Comparison of ENCODE assay signal across 20 cellular contexts in the genomic region with DNA sequence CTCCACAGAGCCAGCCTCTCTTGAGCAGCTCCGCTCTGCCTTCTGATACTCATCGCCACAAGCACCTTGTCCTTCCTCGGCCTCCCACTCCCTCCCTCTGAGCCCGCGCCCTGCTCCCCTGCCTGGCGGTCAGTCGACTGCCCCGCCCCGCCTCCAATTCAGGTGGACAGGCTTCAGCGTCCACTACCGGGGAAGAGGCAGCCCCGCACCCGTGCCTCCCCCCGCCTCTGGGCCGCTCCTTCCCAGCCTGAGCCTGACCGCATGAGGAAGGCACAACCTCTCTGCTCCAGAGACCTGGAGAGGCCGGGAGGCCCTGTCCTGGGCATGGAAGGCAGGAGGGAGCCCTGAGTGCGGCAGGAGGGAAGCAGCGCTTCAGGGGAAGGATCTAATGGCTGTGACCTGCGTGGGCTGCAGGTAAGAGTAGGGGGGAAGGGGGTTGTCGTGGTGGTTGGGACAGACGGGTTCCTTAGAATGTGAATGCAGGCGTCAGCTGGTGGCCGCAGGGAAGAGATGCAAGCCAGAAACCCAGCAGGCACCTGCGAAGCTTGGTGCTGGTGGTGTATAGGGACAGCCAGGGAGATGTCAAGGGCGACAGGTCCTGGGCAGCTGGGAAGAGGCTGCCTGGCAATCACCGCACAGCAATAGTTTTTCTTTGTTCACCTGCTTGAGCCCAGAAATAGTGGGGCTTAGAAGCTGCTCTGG. TPM values are rescaled to one million over a fixed set of nuclear protein-coding genes. Genes with fewer than 3 reads are reported as not detected.
DNase-seq lines count a peak whose midpoint lies in the region; ATAC-seq and TF ChIP-seq lines count a peak whose summit lies in the region.
"Had no signal": no experiment of that assay in that cellular context is flagged by ENCODE, and none has a peak within 500 bp of the region (broad histone marks: within the 10 kb centered on the region; RNA-seq: fewer than 3 reads in every experiment).

No MANE protein-coding gene starts in this region.

- H4K20me1 ChIP-seq in BLaER1 treated with 17β-estradiol and CSF1 and Interleukin-3, amounts not matched to agents 10 nM and 100 nM, result peaks cover 0 to 17% (median 0%) of the 10 kb centered on the region in 11 experiments; a peak in 6 of 22 replicates

- H3K4me1 Mint-ChIP-seq in endodermal cell, result peaks cover 9% of the 10 kb centered on the region
- H3K4me1 Mint-ChIP-seq in naive thymus-derived CD8-positive, alpha-beta T cell, result peaks cover 7 to 33% (median 27%) of the 10 kb centered on the region in 4 donors

- 27 to 30% methylated on average over 10 to 27 of the region's 27 CpGs for WGBS in endodermal cell (ENCODE audit: insufficient coverage in 1 of 2, insufficient read length in 1 of 2), 2 experiments
- no CpG with 5 or more reads among the region's 27 CpGs for WGBS in mesendoderm (ENCODE audit: extremely low coverage, insufficient coverage, low lambda C conversion rate)

- H3K9me3 ChIP-seq in BLaER1 treated with 17β-estradiol and CSF1 and Interleukin-3, amounts not matched to agents 10 nM and 100 nM (replicated peaks in 1 of 11), result peaks cover 0 to 29% (median 12%) of the 10 kb centered on the region in 11 experiments; a peak in 14 of 22 replicates
- H3K9me3 ChIP-seq in HUES6 (ENCODE audit: control insufficient read depth, insufficient read depth, low read depth, low read length) (no peaks in the 10 kb centered on the region), endodermal cell (ENCODE audit: control insufficient read depth, low read length) (peaks cover 8% of the 10 kb centered on the region)
- H3K9me3 ChIP-seq: esophagus squamous epithelium, heart left ventricle, left ventricle myocardium inferior had no signal

- H4K5ac ChIP-seq in mesendoderm (ENCODE audit: low read length), result no peak overlapping the region

- DNase-seq in endodermal cell (peak; percentile 87), mesendoderm (peak; percentile 19), NCI-H2171 (lab: John Stamatoyannopoulos, UW) (no peak)
- DNase-seq in naive thymus-derived CD8-positive, alpha-beta T cell, result no peak
- DNase-seq: activated CD4-positive, alpha-beta T cell treated with anti-CD3 and anti-CD28 coated beads, Interleukin-2, amount 50 U/mL, for 1 hour; brain microvascular endothelial cell; Calu3; dorsolateral prefrontal cortex; esophagus squamous epithelium; heart left ventricle; KG1; left ventricle myocardium inferior; NCI-H1048; RPMI8226; SW 1271 had no signal

- ATAC-seq in naive thymus-derived CD8-positive, alpha-beta T cell, result no peak
- ATAC-seq in GM21825 (IDR thresholded peaks at IDR 0.05; ENCODE audit: unreplicated experiment) (no peak), HG02588 (IDR thresholded peaks at IDR 0.05; ENCODE audit: unreplicated experiment) (no peak)

- H3K36me3 ChIP-seq in BLaER1 treated with 17β-estradiol and CSF1 and Interleukin-3, amounts not matched to agents 10 nM and 100 nM, result peaks cover 0 to under 1% (median 0%) of the 10 kb centered on the region in 11 experiments; a peak in 2 of 22 replicates
- H3K36me3 ChIP-seq in HUES6 (ENCODE audit: control insufficient read depth, insufficient read depth, low read length) (no peaks in the 10 kb centered on the region), endodermal cell (ENCODE audit: control insufficient read depth, insufficient read depth, low read length) (no peaks in the 10 kb centered on the region), mesendoderm (ENCODE audit: control insufficient read depth, insufficient read depth, low read length) (no peaks in the 10 kb centered on the region)
- H3K36me3 ChIP-seq: brain microvascular endothelial cell, esophagus squamous epithelium, heart left ventricle, left ventricle myocardium inferior had no signal

- no peak overlapping the region for H3K18ac ChIP-seq in mesendoderm (ENCODE audit: low read length)

- H3K56ac ChIP-seq in mesendoderm (ENCODE audit: low read length), result peak overlapping the region; percentile 30

- no peak overlapping the region for H2AK5ac ChIP-seq in mesendoderm (ENCODE audit: low read length)

- H3K4me3 ChIP-seq in BLaER1 treated with 17β-estradiol and CSF1 and Interleukin-3, amounts not matched to agents 10 nM and 100 nM, result no peak overlapping the region
- H3K4me3 ChIP-seq in HUES6 (ENCODE audit: low read depth, low read length) (peak overlapping the region; percentile 62), endodermal cell (ENCODE audit: low read length) (no peak overlapping the region), mesendoderm (ENCODE audit: low read length) (no peak overlapping the region)
- H3K4me3 ChIP-seq: esophagus squamous epithelium, heart left ventricle, left ventricle myocardium inferior had no signal

- H3K79me2 ChIP-seq in mesendoderm (ENCODE audit: control insufficient read depth, insufficient read depth, low read length), result no peaks in the 10 kb centered on the region

- no peak overlapping the region for H3K27ac Mint-ChIP-seq in endodermal cell
- peak overlapping the region in 1 of 10 donors; percentile 32 for H3K27ac Mint-ChIP-seq in naive thymus-derived CD8-positive, alpha-beta T cell
- H3K27ac Mint-ChIP-seq: activated naive CD4-positive, alpha-beta T cell treated with anti-CD3 and anti-CD28 coated beads, Interleukin-2, amount 50 U/mL, for 24 hours had no signal

- no peak overlapping the region for H3K9ac ChIP-seq in BLaER1 treated with 17β-estradiol and CSF1 and Interleukin-3, amounts not matched to agents 10 nM and 100 nM
- H3K9ac ChIP-seq in HUES6 (ENCODE audit: low read length) (peak overlapping the region; percentile 18), endodermal cell (ENCODE audit: extremely low read depth, low read length, poor library complexity, severe bottlenecking) (no peak overlapping the region), mesendoderm (ENCODE audit: low read length) (peak overlapping the region; percentile 20)

- peak overlapping the region; percentile 37 for H3K4me3 Mint-ChIP-seq in endodermal cell
- H3K4me3 Mint-ChIP-seq in naive thymus-derived CD8-positive, alpha-beta T cell, result peak overlapping the region in 5 of 10 donors; percentile 5 to 47 (median 22)
- H3K4me3 Mint-ChIP-seq: activated naive CD4-positive, alpha-beta T cell treated with anti-CD3 and anti-CD28 coated beads, Interleukin-2, amount 50 U/mL, for 24 hours had no signal

- H3K4me1 ChIP-seq in BLaER1 treated with 17β-estradiol and CSF1 and Interleukin-3, amounts not matched to agents 10 nM and 100 nM, result peaks cover 10 to 30% (median 17%) of the 10 kb centered on the region in 10 experiments; a peak in 18 of 20 replicates
- H3K4me1 ChIP-seq in HUES6 (ENCODE audit: control insufficient read depth, insufficient read depth, low read length), result peaks cover 20% of the 10 kb centered on the region
- no peaks in the 10 kb centered on the region for H3K4me1 ChIP-seq in endodermal cell (ENCODE audit: control insufficient read depth, insufficient read depth, low read length)
- no peaks in the 10 kb centered on the region for H3K4me1 ChIP-seq in mesendoderm (ENCODE audit: control insufficient read depth, low read depth, low read length)

- peaks cover 9% of the 10 kb centered on the region for H3K36me3 Mint-ChIP-seq in endodermal cell (ENCODE audit: low read depth)
- H3K36me3 Mint-ChIP-seq in naive thymus-derived CD8-positive, alpha-beta T cell, result peaks cover 0 to 5% (median under 1%) of the 10 kb centered on the region in 3 donors

- no peak overlapping the region for H3K23ac ChIP-seq in mesendoderm (ENCODE audit: low read length)

- no peak overlapping the region for H2BK5ac ChIP-seq in mesendoderm (ENCODE audit: low read length)

- H3K27me3 Mint-ChIP-seq in endodermal cell (ENCODE audit: insufficient read depth), result peaks cover 68% of the 10 kb centered on the region
- H3K27me3 Mint-ChIP-seq in naive thymus-derived CD8-positive, alpha-beta T cell, result peaks cover 28 to 66% (median 51%) of the 10 kb centered on the region in 5 donors

- no peak for TF ChIP-seq CTCF in endodermal cell (conservative IDR thresholded peaks at IDR 0.05)

- H3K27me3 ChIP-seq in BLaER1 treated with 17β-estradiol and CSF1 and Interleukin-3, amounts not matched to agents 10 nM and 100 nM, result peaks cover 47 to 54% (median 52%) of the 10 kb centered on the region in 11 experiments
- peaks cover 61% of the 10 kb centered on the region for H3K27me3 ChIP-seq in HUES6 (ENCODE audit: control insufficient read depth, insufficient read depth, low read length)
- peaks cover 62% of the 10 kb centered on the region for H3K27me3 ChIP-seq in endodermal cell (ENCODE audit: control insufficient read depth, insufficient read depth, low read length, poor library complexity, severe bottlenecking)
- peaks cover 34% of the 10 kb centered on the region for H3K27me3 ChIP-seq in mesendoderm (ENCODE audit: insufficient read depth, low read length, poor library complexity)

- peak overlapping the region in 9 of 11 experiments; percentile 26 to 65 (median 51); a peak in 18 of 22 replicates for H3K4me2 ChIP-seq in BLaER1 treated with 17β-estradiol and CSF1 and Interleukin-3, amounts not matched to agents 10 nM and 100 nM
- peak overlapping the region; percentile 14 for H3K4me2 ChIP-seq in mesendoderm (ENCODE audit: low read length)

- H3K79me1 ChIP-seq in mesendoderm (ENCODE audit: low read length), result no peaks in the 10 kb centered on the region

- no peak overlapping the region for H3K27ac ChIP-seq in BLaER1 treated with 17β-estradiol and CSF1 and Interleukin-3, amounts not matched to agents 10 nM and 100 nM
- H3K27ac ChIP-seq in HUES6 (ENCODE audit: low read depth, low read length), result no peak overlapping the region
- H3K27ac ChIP-seq in endodermal cell (ENCODE audit: low read depth, low read length), result no peak overlapping the region
- H3K27ac ChIP-seq in mesendoderm (ENCODE audit: low read depth, low read length), result no peak overlapping the region
- H3K27ac ChIP-seq: brain microvascular endothelial cell, dorsolateral prefrontal cortex, esophagus squamous epithelium, heart left ventricle, left ventricle myocardium inferior had no signal

- POLR2A ChIA-PET in naive thymus-derived CD8-positive, alpha-beta T cell (lab: Charles Lee), result no interaction called here

- peaks cover 17% of the 10 kb centered on the region for H3K9me3 Mint-ChIP-seq in endodermal cell
- H3K9me3 Mint-ChIP-seq in naive thymus-derived CD8-positive, alpha-beta T cell, result peaks cover 0 to 2% (median 0%) of the 10 kb centered on the region in 9 donors
- H3K9me3 Mint-ChIP-seq: activated naive CD4-positive, alpha-beta T cell treated with anti-CD3 and anti-CD28 coated beads, Interleukin-2, amount 50 U/mL, for 24 hours had no signal

- H2BK120ac ChIP-seq in mesendoderm (ENCODE audit: low read depth, low read length), result no peak overlapping the region

- no peak overlapping the region for H3K4ac ChIP-seq in mesendoderm (ENCODE audit: low read depth, low read length)

- H2BK15ac ChIP-seq in mesendoderm (replicated peaks; ENCODE audit: low read depth), result no peak overlapping the region

- no peak overlapping the region for H4K8ac ChIP-seq in mesendoderm (ENCODE audit: low read depth, low read length)

RNA-seq across cellular contexts. Expression of a gene that starts 3.0 kb away (rescaled TPM):
- total RNA-seq in endodermal cell, result 1 to 10 TPM in 1 of 2 donors, under 1 TPM in 1; 0.38 to 1.8 TPM
- not detected for polyA plus RNA-seq in endodermal cell (2013, experiment 1 of 2)
- not detected for polyA plus RNA-seq in endodermal cell (2013, experiment 2 of 2)
- 0.03 TPM for polyA plus RNA-seq in mesendoderm (2013, experiment 1 of 2)
- polyA plus RNA-seq in mesendoderm (2013, experiment 2 of 2), result 0.08 TPM
- not detected for total RNA-seq in naive thymus-derived CD8-positive, alpha-beta T cell
- polyA plus RNA-seq in naive thymus-derived CD8-positive, alpha-beta T cell, result under 1 TPM in 2 of 3 donors, not detected in 1; 0.05 to 0.16 TPM
- total RNA-seq: Calu3 had no signal

RNA-seq across cellular contexts. Expression of a gene that starts 53.2 kb away (rescaled TPM):
- 10 to 100 TPM; 84.7 to 92.0 TPM for total RNA-seq in endodermal cell
- polyA plus RNA-seq in endodermal cell (2013, experiment 1 of 2), result 65.9 TPM
- polyA plus RNA-seq in endodermal cell (2013, experiment 2 of 2), result 59.6 TPM
- polyA plus RNA-seq in mesendoderm (2013, experiment 1 of 2), result 55.5 TPM
- 54.7 TPM for polyA plus RNA-seq in mesendoderm (2013, experiment 2 of 2)
- 10 to 100 TPM; 50.2 to 52.0 TPM for total RNA-seq in naive thymus-derived CD8-positive, alpha-beta T cell
- 10 to 100 TPM; 17.6 to 28.3 (median 25.4) TPM for polyA plus RNA-seq in naive thymus-derived CD8-positive, alpha-beta T cell

Comparison
In these comparisons a context has a peak if more than half of its experiments do, and no peak if none do; other contexts are left out.
1. H3K9ac ChIP-seq: peak in HUES6 (single experiment) and mesendoderm (single experiment); none in BLaER1 treated with 17β-estradiol and CSF1 and Interleukin-3, amounts not matched to agents 10 nM and 100 nM (0 of 11) and endodermal cell (single experiment).
2. DNase-seq: peak in endodermal cell (single experiment) and mesendoderm (single experiment); none in naive thymus-derived CD8-positive, alpha-beta T cell (0 of 10) and NCI-H2171 (single experiment).